Comparison of ENCODE assay signal across 1 cellular context in genomic region chr20:41693136-41693979, GRCh38.
TF ChIP-seq lines count a peak whose summit lies in the region.

No MANE protein-coding gene starts in this region.

TF ChIP-seq in GM12878, 131 proteins besides CTCF, POLR2A, EP300 and RAD21 (continued from another document):
- TF ChIP-seq ZSCAN29 (IDR thresholded peaks at IDR 0.05) = no peak
- no peak for TF ChIP-seq ZNF274 (IDR thresholded peaks at IDR 0.05; ENCODE audit: insufficient read depth, insufficient read length)
- TF ChIP-seq, protein P1, sequence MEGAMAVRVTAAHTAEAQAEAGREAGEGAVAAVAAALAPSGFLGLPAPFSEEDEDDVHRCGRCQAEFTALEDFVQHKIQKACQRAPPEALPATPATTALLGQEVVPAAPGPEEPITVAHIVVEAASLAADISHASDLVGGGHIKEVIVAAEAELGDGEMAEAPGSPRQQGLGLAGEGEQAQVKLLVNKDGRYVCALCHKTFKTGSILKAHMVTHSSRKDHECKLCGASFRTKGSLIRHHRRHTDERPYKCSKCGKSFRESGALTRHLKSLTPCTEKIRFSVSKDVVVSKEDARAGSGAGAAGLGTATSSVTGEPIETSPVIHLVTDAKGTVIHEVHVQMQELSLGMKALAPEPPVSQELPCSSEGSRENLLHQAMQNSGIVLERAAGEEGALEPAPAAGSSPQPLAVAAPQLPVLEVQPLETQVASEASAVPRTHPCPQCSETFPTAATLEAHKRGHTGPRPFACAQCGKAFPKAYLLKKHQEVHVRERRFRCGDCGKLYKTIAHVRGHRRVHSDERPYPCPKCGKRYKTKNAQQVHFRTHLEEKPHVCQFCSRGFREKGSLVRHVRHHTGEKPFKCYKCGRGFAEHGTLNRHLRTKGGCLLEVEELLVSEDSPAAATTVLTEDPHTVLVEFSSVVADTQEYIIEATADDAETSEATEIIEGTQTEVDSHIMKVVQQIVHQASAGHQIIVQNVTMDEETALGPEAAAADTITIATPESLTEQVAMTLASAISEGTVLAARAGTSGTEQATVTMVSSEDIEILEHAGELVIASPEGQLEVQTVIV (IDR thresholded peaks at IDR 0.05; ENCODE audit: borderline replicate concordance, partially characterized antibody) = no peak
- no peak for TF ChIP-seq IRF5 (IDR thresholded peaks at IDR 0.05; ENCODE audit: borderline replicate concordance)
- no peak for TF ChIP-seq CHD1 (IDR thresholded peaks at IDR 0.05; ENCODE audit: low read depth, low read length)
- no peak for TF ChIP-seq WRNIP1 (IDR thresholded peaks at IDR 0.05; ENCODE audit: borderline replicate concordance, low read depth, low read length)
- TF ChIP-seq SMAD5 (IDR thresholded peaks at IDR 0.05; ENCODE audit: low read depth) = no peak
- no peak for TF ChIP-seq BMI1 (IDR thresholded peaks at IDR 0.05; ENCODE audit: borderline replicate concordance)
- TF ChIP-seq YY1 (IDR thresholded peaks at IDR 0.05; ENCODE audit: low read depth, low read length) = peak; percentile 100
- peak; percentile 70; the same call in 1 of the 2 replicates for TF ChIP-seq SREBF1 (IDR thresholded peaks at IDR 0.05; ENCODE audit: low read length)
- peak; percentile 29; the same call in 1 of the 2 replicates for TF ChIP-seq TCF3 (IDR thresholded peaks at IDR 0.05; ENCODE audit: borderline replicate concordance, insufficient read depth, low read depth, low read length)
- no peak for TF ChIP-seq BACH1 (IDR thresholded peaks at IDR 0.05; ENCODE audit: borderline replicate concordance)
- TF ChIP-seq EGR1 (IDR thresholded peaks at IDR 0.05; ENCODE audit: borderline replicate concordance in 1 of 2, low read depth in 2 of 2, low read length in 2 of 2) = peak in 1 of 2 experiments; percentile 42; a peak in 1 of 3 replicates
- TF ChIP-seq NFIC (IDR thresholded peaks at IDR 0.05; ENCODE audit: low read depth, low read length) = 0 out of 2 replicates have a peak, but pooled peaks have one; percentile 21
- peak; percentile 98 for TF ChIP-seq TARDBP (IDR thresholded peaks at IDR 0.05; ENCODE audit: borderline replicate concordance)
- TF ChIP-seq SPI1 (IDR thresholded peaks at IDR 0.05; ENCODE audit: borderline replicate concordance, insufficient read depth, low read depth, low read length) = peak; percentile 36; the same call in 1 of the 2 replicates
- TF ChIP-seq FOS (IDR thresholded peaks at IDR 0.05; ENCODE audit: borderline replicate concordance, extremely low read depth, insufficient read length) = no peak
- peak; percentile 39; the same call in 1 of the 2 replicates for TF ChIP-seq MYB (IDR thresholded peaks at IDR 0.05; ENCODE audit: borderline replicate concordance, low read depth, low read length)
- TF ChIP-seq SREBF2 (IDR thresholded peaks at IDR 0.05; ENCODE audit: low read length) = no peak
- TF ChIP-seq IKZF1 (conservative IDR thresholded peaks at IDR 0.05) = peak; percentile 91
- TF ChIP-seq NFYA (IDR thresholded peaks at IDR 0.05; ENCODE audit: borderline replicate concordance, low read depth, low read length) = no peak
- TF ChIP-seq MTA2 (IDR thresholded peaks at IDR 0.05; ENCODE audit: low read depth) = 0 out of 2 replicates have a peak, but pooled peaks have one; percentile 20
- peak; percentile 11; the same call in 1 of the 2 replicates for TF ChIP-seq MXI1 (IDR thresholded peaks at IDR 0.05; ENCODE audit: low read depth, low read length)
- TF ChIP-seq RAD51 (IDR thresholded peaks at IDR 0.05) = no peak
- peak in 1 of 2 experiments; percentile 33; a peak in 1 of 4 replicates for TF ChIP-seq ETV6 (conservative IDR thresholded peaks at IDR 0.05 in 1 of 2, IDR thresholded peaks at IDR 0.05 in 1 of 2; ENCODE audit: borderline replicate concordance in 1 of 2, low read depth in 1 of 2)
- TF ChIP-seq SMC3 (IDR thresholded peaks at IDR 0.05; ENCODE audit: borderline replicate concordance, low read length) = no peak
